8 cellular contexts compared by ENCODE assay signal in the genomic region with DNA sequence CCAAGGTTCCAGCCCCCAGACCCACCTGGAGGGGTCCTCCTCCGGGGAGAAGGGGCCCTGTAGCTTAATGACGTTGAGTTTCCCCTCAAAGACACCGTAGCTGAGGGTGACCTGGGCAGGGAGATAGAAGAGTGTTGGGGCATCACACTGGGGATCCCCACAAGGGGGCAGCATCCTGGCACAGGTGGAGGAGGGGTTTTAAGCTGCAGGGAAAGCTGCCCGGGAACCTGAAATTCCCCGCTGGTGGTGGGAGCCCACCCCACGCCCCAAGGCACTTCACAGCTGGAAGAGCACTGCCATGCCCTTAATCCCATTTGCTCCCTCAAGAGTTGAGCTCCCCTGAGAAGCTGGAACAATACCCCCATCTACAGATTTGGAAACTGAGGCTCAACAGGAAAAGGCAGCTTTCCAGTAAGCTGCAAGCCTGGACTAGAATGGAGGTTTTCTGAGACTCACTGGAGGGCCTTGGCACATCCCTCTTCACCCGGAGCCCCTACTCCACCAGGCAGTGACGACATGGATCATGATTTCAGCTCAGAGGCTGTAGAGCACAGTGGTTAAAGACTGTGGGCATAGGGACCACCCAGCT. TPM values are rescaled to one million over a fixed set of nuclear protein-coding genes. Genes with fewer than 3 reads are reported as not detected.
DNase-seq lines count a peak whose midpoint lies in the region; ATAC-seq and TF ChIP-seq lines count a peak whose summit lies in the region.

No MANE protein-coding gene starts in this region.

- CTCF ChIA-PET in activated CD4-positive, alpha-beta T cell treated with anti-CD3 and anti-CD28 coated beads for 36 hours (lab: Charles Lee), result interaction anchor here (0.6 to 2.6 kb wide), 16 partner anchors 9 to 697 kb away, joined by 3 to 16 read pairs (median 4); no protein-coding TSS in a partner anchor

- ATAC-seq in activated CD4-positive, alpha-beta T cell treated with anti-CD3 and anti-CD28 coated beads for 36 hours, result no peak
- ATAC-seq in GM21390 (IDR thresholded peaks at IDR 0.05; ENCODE audit: unreplicated experiment) (no peak), HG03039 (IDR thresholded peaks at IDR 0.05; ENCODE audit: unreplicated experiment) (no peak), HG03045 (IDR thresholded peaks at IDR 0.05; ENCODE audit: unreplicated experiment) (no peak)

- H3K27ac ChIP-seq in esophagus squamous epithelium, result no peak overlapping the region

- DNase-seq in COLO668 (lab: John Stamatoyannopoulos, UW; ENCODE audit: unreplicated experiment) (peak; percentile 59), HT-29 (ENCODE audit: low spot score) (peak; percentile 54), esophagus squamous epithelium (lab: John Stamatoyannopoulos, UW) (no peak)
- DNase-seq in activated CD4-positive, alpha-beta T cell treated with anti-CD3 and anti-CD28 coated beads for 36 hours, result peak; percentile 67
- DNase-seq in stimulated activated CD4-positive, alpha-beta T cell treated with anti-CD3 and anti-CD28 coated beads, Interleukin-2, amount 100 ng/mL, for 48 hours, result peak; percentile 33 to 37

- no peaks in the 10 kb centered on the region for H3K9me3 ChIP-seq in esophagus squamous epithelium

- no peaks in the 10 kb centered on the region for H3K9me3 Mint-ChIP-seq in activated CD4-positive, alpha-beta T cell treated with anti-CD3 and anti-CD28 coated beads for 36 hours (ENCODE audit: low read depth)

- H3K4me1 Mint-ChIP-seq in activated CD4-positive, alpha-beta T cell treated with anti-CD3 and anti-CD28 coated beads for 36 hours, result no peaks in the 10 kb centered on the region

- WGBS in esophagus squamous epithelium, 2 donors, result 56% methylated on average over 4 of the region's 8 CpGs; no CpG with 5 or more reads in 1 of the 2 donors

- no peak overlapping the region for H3K4me3 ChIP-seq in esophagus squamous epithelium

- no peak for TF ChIP-seq POLR2A in esophagus squamous epithelium (IDR thresholded peaks at IDR 0.05)

- peaks cover 57% of the 10 kb centered on the region for H3K36me3 Mint-ChIP-seq in activated CD4-positive, alpha-beta T cell treated with anti-CD3 and anti-CD28 coated beads for 36 hours (ENCODE audit: low read depth)

- no peaks in the 10 kb centered on the region for H3K4me1 ChIP-seq in esophagus squamous epithelium

- intact Hi-C loops in activated CD4-positive, alpha-beta T cell treated with anti-CD3 and anti-CD28 coated beads for 36 hours (cut with DNase I, micrococcal nuclease), result loop anchor here (1.0 kb wide), 1 partner anchor 26 kb away; no protein-coding TSS in a partner anchor
- intact Hi-C loops in esophagus squamous epithelium (cut with DNase I), result no loop called here

- peak in 5 of 6 experiments; percentile 27 to 53 (median 32) for TF ChIP-seq CTCF in esophagus squamous epithelium (IDR thresholded peaks at IDR 0.05)

- H3K27ac Mint-ChIP-seq in activated CD4-positive, alpha-beta T cell treated with anti-CD3 and anti-CD28 coated beads for 36 hours, result no peak overlapping the region

- H3K27me3 Mint-ChIP-seq in activated CD4-positive, alpha-beta T cell treated with anti-CD3 and anti-CD28 coated beads for 36 hours, result no peaks in the 10 kb centered on the region

- H3K4me3 Mint-ChIP-seq in activated CD4-positive, alpha-beta T cell treated with anti-CD3 and anti-CD28 coated beads for 36 hours, result no peak overlapping the region

- peaks cover 0 to 65% (median 3%) of the 10 kb centered on the region in 4 donors for H3K27me3 ChIP-seq in esophagus squamous epithelium

- POLR2A ChIA-PET in activated CD4-positive, alpha-beta T cell treated with anti-CD3 and anti-CD28 coated beads for 36 hours (lab: Charles Lee), result no interaction called here

- peaks cover 0 to 15% (median 0%) of the 10 kb centered on the region in 3 donors for H3K36me3 ChIP-seq in esophagus squamous epithelium

RNA-seq across cellular contexts. Expression of a gene that starts 13.7 kb away (rescaled TPM):
- total RNA-seq in HT-29 (2014; rRNA removed; shearing (Covaris generic)), result 1.0 and 2.1 TPM in 2 replicates
- total RNA-seq in activated CD4-positive, alpha-beta T cell treated with anti-CD3 and anti-CD28 coated beads for 36 hours, result 100 to 1,000 TPM; 108 to 125 TPM
- 10 to 100 TPM in 1 of 4 donors, 1 to 10 TPM in 3; 3.8 to 10.3 (median 7.9) TPM for total RNA-seq in esophagus squamous epithelium

RNA-seq across cellular contexts. Expression of a gene that starts 45.2 kb away (rescaled TPM):
- total RNA-seq in HT-29 (2014; rRNA removed; shearing (Covaris generic)), result 0.03 TPM in 1 of 2 replicates, not detected in the other
- total RNA-seq in activated CD4-positive, alpha-beta T cell treated with anti-CD3 and anti-CD28 coated beads for 36 hours, result under 1 TPM; 0.19 to 0.25 TPM
- total RNA-seq in esophagus squamous epithelium, result not detected

RNA-seq across cellular contexts. Expression of a gene that starts 46.7 kb away (rescaled TPM):
- 32.7 and 50.4 TPM in 2 replicates for total RNA-seq in HT-29 (2014; rRNA removed; shearing (Covaris generic))
- total RNA-seq in activated CD4-positive, alpha-beta T cell treated with anti-CD3 and anti-CD28 coated beads for 36 hours, result not detected
- total RNA-seq in esophagus squamous epithelium, result 10 to 100 TPM; 11.6 to 24.1 (median 20.9) TPM

Comparison
In these comparisons a context has a peak if more than half of its experiments do, and no peak if none do; other contexts are left out.
1. RNA of a gene that starts 13.7 kb away (total RNA-seq): 108 to 125 TPM in activated CD4-positive, alpha-beta T cell treated with anti-CD3 and anti-CD28 coated beads for 36 hours; 3.8 to 10.3 TPM in esophagus squamous epithelium and 1.0 to 2.1 TPM in HT-29; every median in the first group is over 4 times any median in the second.
2. RNA of a gene that starts 46.7 kb away (total RNA-seq): 32.7 to 50.4 TPM in HT-29 and 11.6 to 24.1 TPM in esophagus squamous epithelium; not detected in activated CD4-positive, alpha-beta T cell treated with anti-CD3 and anti-CD28 coated beads for 36 hours; every median in the first group is over 10 times any median in the second.